Comparison of ENCODE assay signal across 8 cellular contexts in genomic region chr1:36323636-36324321, GRCh38. TPM values are rescaled to one million over a fixed set of nuclear protein-coding genes. Genes with fewer than 3 reads are reported as not detected.
DNase-seq lines count a peak whose midpoint lies in the region; ATAC-seq and TF ChIP-seq lines count a peak whose summit lies in the region.

EVA1B (minus strand) TSS chr1:36323645; CDS start chr1:36323037, 608 bp downstream.

- DNase-seq in AML-193 (lab: John Stamatoyannopoulos, UW) (peak; percentile 43 to 55), NCI-H774 (lab: John Stamatoyannopoulos, UW) (peak; percentile 35), foreskin fibroblast (peak; percentile 88 to 93), nephron progenitor cell (peak; percentile 76), NCI-H1092 (lab: John Stamatoyannopoulos, UW) (no peak)

- H3K4me1 Mint-ChIP-seq in activated T-helper 17 cell treated with anti-CD3 and anti-CD28 coated beads, Interleukin-2, amount 50 U/mL, for 72 hours, result peaks cover 24% of the 10 kb centered on the region
- peaks cover 60% of the 10 kb centered on the region for H3K4me1 Mint-ChIP-seq in nephron progenitor cell

- H3K27me3 Mint-ChIP-seq in activated T-helper 17 cell treated with anti-CD3 and anti-CD28 coated beads, Interleukin-2, amount 50 U/mL, for 72 hours, result no peaks in the 10 kb centered on the region
- H3K27me3 Mint-ChIP-seq in nephron progenitor cell (ENCODE audit: low read depth, poor library complexity), result peaks cover 17% of the 10 kb centered on the region

- peaks cover 31% of the 10 kb centered on the region for H3K36me3 Mint-ChIP-seq in activated T-helper 17 cell treated with anti-CD3 and anti-CD28 coated beads, Interleukin-2, amount 50 U/mL, for 72 hours (ENCODE audit: low read depth)
- peaks cover 4% of the 10 kb centered on the region for H3K36me3 Mint-ChIP-seq in nephron progenitor cell (ENCODE audit: low read depth)

- peak; percentile 67 for ATAC-seq in activated T-helper 17 cell treated with anti-CD3 and anti-CD28 coated beads, Interleukin-2, amount 50 U/mL, for 72 hours (replicated peaks)
- ATAC-seq in HG02973 (IDR thresholded peaks at IDR 0.05; ENCODE audit: unreplicated experiment), result no peak

- H3K4me3 Mint-ChIP-seq in activated T-helper 17 cell treated with anti-CD3 and anti-CD28 coated beads, Interleukin-2, amount 50 U/mL, for 72 hours, result peak within 1 kb of the TSS; percentile 64
- peak within 1 kb of the TSS; percentile 85 for H3K4me3 Mint-ChIP-seq in nephron progenitor cell

- no peaks in the 10 kb centered on the region for H3K9me3 Mint-ChIP-seq in activated T-helper 17 cell treated with anti-CD3 and anti-CD28 coated beads, Interleukin-2, amount 50 U/mL, for 72 hours
- no peaks in the 10 kb centered on the region for H3K9me3 Mint-ChIP-seq in nephron progenitor cell

- peak within 1 kb of the TSS; percentile 64 to 79 for H3K4me3 ChIP-seq in foreskin fibroblast (ENCODE audit: low read depth in 1 of 2, low read length in 2 of 2)

- TF ChIP-seq CTCF in foreskin fibroblast (IDR thresholded peaks at IDR 0.05; ENCODE audit: low read depth, low read length) (no peak), nephron progenitor cell (IDR thresholded peaks at IDR 0.05) (no peak)

- in situ Hi-C loops in GM18951 (cut with MboI; ENCODE audit: low sequenced_read_pairs, unreplicated experiment), result no loop called here

- TF ChIP-seq POLR2A in GM18951 (IDR thresholded peaks at IDR 0.05; ENCODE audit: extremely low read depth, insufficient read depth, insufficient read length), result peak; percentile 22

- H3K27ac Mint-ChIP-seq in activated T-helper 17 cell treated with anti-CD3 and anti-CD28 coated beads, Interleukin-2, amount 50 U/mL, for 72 hours, result peak within 1 kb of the TSS; percentile 82
- H3K27ac Mint-ChIP-seq in nephron progenitor cell, result peak within 1 kb of the TSS; percentile 98

RNA-seq across cellular contexts. Expression of gene EVA1B, which starts in this region (rescaled TPM):
- total RNA-seq in activated T-helper 17 cell treated with anti-CD3 and anti-CD28 coated beads, Interleukin-2, amount 50 U/mL, for 72 hours, result 1 to 10 TPM; 2.5 to 5.6 TPM
